Comparison of ENCODE assay signal across 8 cellular contexts in genomic region chr1:110212165-110213142, GRCh38. TPM values are rescaled to one million over a fixed set of nuclear protein-coding genes. Genes with fewer than 3 reads are reported as not detected.
DNase-seq lines count a peak whose midpoint lies in the region; ATAC-seq and TF ChIP-seq lines count a peak whose summit lies in the region.

No MANE protein-coding gene starts in this region.

- peaks cover 0 to 59% (median 25%) of the 10 kb centered on the region in 12 donors for H3K4me1 ChIP-seq in heart left ventricle
- peaks cover 8 to 39% of the 10 kb centered on the region in 2 donors for H3K4me1 ChIP-seq in left lung
- H3K4me1 ChIP-seq in upper lobe of right lung, result peaks cover 20% of the 10 kb centered on the region

- H3K27ac ChIP-seq in heart left ventricle (peak overlapping the region in 3 of 12 donors; percentile 9 to 93 (median 86)), left lung (no peak overlapping the region), upper lobe of right lung (peak overlapping the region; percentile 11)

- H3K4me3 Mint-ChIP-seq in activated naive CD8-positive, alpha-beta T cell, result peak overlapping the region; percentile 87

- H3K9me3 Mint-ChIP-seq in activated naive CD8-positive, alpha-beta T cell (ENCODE audit: low read depth), result no peaks in the 10 kb centered on the region

- TF ChIP-seq POLR2A in heart left ventricle (IDR thresholded peaks at IDR 0.05), result no peak

- no peaks in the 10 kb centered on the region for H3K27me3 Mint-ChIP-seq in activated naive CD8-positive, alpha-beta T cell

- TF ChIP-seq CTCF in heart left ventricle (IDR thresholded peaks at IDR 0.05), result peak in 2 of 12 donors; percentile 4 to 9
- no peak for TF ChIP-seq CTCF in left lung (IDR thresholded peaks at IDR 0.05)
- no peak for TF ChIP-seq CTCF in upper lobe of right lung (IDR thresholded peaks at IDR 0.05)

- H3K36me3 ChIP-seq in heart left ventricle (no peaks in the 10 kb centered on the region), left lung (no peaks in the 10 kb centered on the region), upper lobe of right lung (no peaks in the 10 kb centered on the region)

- peaks cover 54% of the 10 kb centered on the region for H3K4me1 Mint-ChIP-seq in activated naive CD8-positive, alpha-beta T cell (ENCODE audit: low read depth)

- peak in 1 of 5 donors; percentile 20 for DNase-seq in heart left ventricle
- DNase-seq in Right ventricle myocardium superior, result no peak
- DNase-seq in left lung, result no peak
- no peak for DNase-seq in upper lobe of right lung
- no peak for DNase-seq in SW480 (ENCODE audit: low spot score)

- H3K27me3 ChIP-seq in heart left ventricle, result peaks cover 0 to 13% (median 0%) of the 10 kb centered on the region in 9 donors
- peaks cover 12 to 30% of the 10 kb centered on the region in 2 donors for H3K27me3 ChIP-seq in left lung
- H3K27me3 ChIP-seq in upper lobe of right lung, result no peaks in the 10 kb centered on the region

- ATAC-seq in heart left ventricle (no peak), Right ventricle myocardium superior (ENCODE audit: poor library complexity) (no peak), left lung (no peak), upper lobe of right lung (no peak), HG02981 (IDR thresholded peaks at IDR 0.05; ENCODE audit: unreplicated experiment) (no peak), HG03378 (IDR thresholded peaks at IDR 0.05; ENCODE audit: unreplicated experiment) (no peak)

- intact Hi-C loops in heart left ventricle (cut with DNase I), result loop anchor here in 5 of 10 donors (5.0 to 10.0 kb wide), 2 partner anchors 52 to 195 kb away; partner anchors contain the start of gene LAMTOR5 (in 4 of the 5)
- intact Hi-C loops in Right ventricle myocardium superior (cut with DNase I), result loop anchor here (5.0 kb wide), 1 partner anchor 50 kb away; no protein-coding TSS in a partner anchor
- intact Hi-C loops in left lung (cut with DNase I), result no loop called here
- intact Hi-C loops in upper lobe of right lung (cut with DNase I), result no loop called here

- WGBS in heart left ventricle, 4 donors, result 36 to 50% (median 43%) methylated on average over 17 to 21 of the region's 21 CpGs

- peak overlapping the region in 11 of 12 donors; percentile 60 to 90 (median 81) for H3K4me3 ChIP-seq in heart left ventricle
- peak overlapping the region; percentile 65 to 79 for H3K4me3 ChIP-seq in left lung
- H3K4me3 ChIP-seq in upper lobe of right lung, result peak overlapping the region; percentile 75

- H3K9me3 ChIP-seq in heart left ventricle (no peaks in the 10 kb centered on the region), left lung (no peaks in the 10 kb centered on the region), upper lobe of right lung (no peaks in the 10 kb centered on the region)

- peak overlapping the region; percentile 73 for H3K27ac Mint-ChIP-seq in activated naive CD8-positive, alpha-beta T cell

- no peaks in the 10 kb centered on the region for H3K36me3 Mint-ChIP-seq in activated naive CD8-positive, alpha-beta T cell

RNA-seq across cellular contexts. Expression of gene KCNC4, which starts 2.3 kb away (rescaled TPM):
- total RNA-seq in heart left ventricle, result 10 to 100 TPM in 3 of 9 donors, 1 to 10 TPM in 6; 4.9 to 15.2 (median 6.7) TPM
- 1 to 10 TPM; 2.4 to 3.1 TPM for polyA plus RNA-seq in heart left ventricle
- 4.2 TPM for total RNA-seq in Right ventricle myocardium superior
- 1 to 10 TPM; 7.7 to 9.4 TPM for total RNA-seq in left lung
- total RNA-seq in upper lobe of right lung, result 11.1 TPM
